ENCODE assay signal across 18 cellular contexts in the genomic region with DNA sequence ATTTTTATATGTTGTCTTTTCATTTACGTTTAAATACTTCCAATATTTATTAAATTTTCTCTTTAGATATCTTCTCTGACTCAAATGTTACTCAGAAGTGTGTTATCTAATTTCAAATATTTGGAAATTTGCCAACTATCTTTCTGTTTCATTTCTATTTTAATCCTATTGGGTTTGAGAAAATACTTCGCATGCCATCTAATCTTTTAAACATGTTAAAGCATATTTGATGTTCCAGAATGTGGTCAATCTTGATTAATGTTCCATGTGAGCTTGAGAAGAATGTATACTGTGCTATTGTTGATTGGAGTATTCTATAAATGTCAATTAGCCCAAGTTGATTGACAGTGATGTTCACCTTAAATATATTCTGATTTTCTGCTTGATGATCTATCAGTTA. TPM values are rescaled to one million over a fixed set of nuclear protein-coding genes. Genes with fewer than 3 reads are reported as not detected.
DNase-seq lines count a peak whose midpoint lies in the region; ATAC-seq and TF ChIP-seq lines count a peak whose summit lies in the region.
"Had no signal": no experiment of that assay in that cellular context is flagged by ENCODE, and none has a peak within 500 bp of the region (broad histone marks: within the 10 kb centered on the region; RNA-seq: fewer than 3 reads in every experiment).

No MANE protein-coding gene starts in this region.

- H3K36me3 ChIP-seq in PC-3 (ENCODE audit: low read depth, low read length) (no peaks in the 10 kb centered on the region), smooth muscle cell (ENCODE audit: low read depth) (no peaks in the 10 kb centered on the region), ascending aorta (no peaks in the 10 kb centered on the region)
- H3K36me3 ChIP-seq: BE2C, HAP-1, SJSA1 had no signal

- H3K4me2 ChIP-seq in PC-3 (ENCODE audit: low read length) (no peak overlapping the region), smooth muscle cell (no peak overlapping the region)

- H3K9me3 ChIP-seq in PC-3 (ENCODE audit: low read length): 0 out of 2 replicates have a peak, but pooled peaks cover 8% of the 10 kb centered on the region
- H3K9me3 ChIP-seq in smooth muscle cell (replicated peaks; ENCODE audit: low read depth): peaks cover 16% of the 10 kb centered on the region
- no peaks in the 10 kb centered on the region for H3K9me3 ChIP-seq in ascending aorta
- H3K9me3 ChIP-seq: BE2C, HAP-1, SJSA1 had no signal

- 84% methylated on average over 2 of the region's 2 CpGs for WGBS in smooth muscle cell (ENCODE audit: low lambda C conversion rate)

- CTCF ChIA-PET in PC-3 (lab: Charles Lee): no interaction called here

- H3K9me2 ChIP-seq in PC-3 (replicated peaks; ENCODE audit: low read length): no peaks in the 10 kb centered on the region

- no peak overlapping the region for H3K4me3 ChIP-seq in PC-3 (ENCODE audit: low read length)
- no peak overlapping the region for H3K4me3 ChIP-seq in cardiac fibroblast (replicated peaks in 1 of 2; ENCODE audit: low read depth in 2 of 2, low read length in 2 of 2)
- H3K4me3 ChIP-seq in smooth muscle cell: no peak overlapping the region
- H3K4me3 ChIP-seq in ascending aorta: no peak overlapping the region
- H3K4me3 ChIP-seq: HAP-1, SJSA1 had no signal

- H2AFZ ChIP-seq in PC-3 (ENCODE audit: low read length): no peak overlapping the region
- H2AFZ ChIP-seq in smooth muscle cell (ENCODE audit: low read depth): no peak overlapping the region

- H3K27ac ChIP-seq in PC-3 (ENCODE audit: low read length) (no peak overlapping the region), smooth muscle cell (ENCODE audit: low read depth) (no peak overlapping the region), ascending aorta (no peak overlapping the region)
- H3K27ac ChIP-seq: SJSA1 had no signal

- intact Hi-C loops in PC-3 (cut with micrococcal nuclease) (no loop called here), ascending aorta (cut with DNase I) (no loop called here)

- H3F3A ChIP-seq in PC-3 (ENCODE audit: low read length, unreplicated experiment): no peaks in the 10 kb centered on the region
- H3F3A ChIP-seq in smooth muscle cell (ENCODE audit: low read depth): no peaks in the 10 kb centered on the region

- H4K20me1 ChIP-seq in PC-3 (ENCODE audit: low read length) (no peaks in the 10 kb centered on the region), smooth muscle cell (ENCODE audit: low read depth) (no peaks in the 10 kb centered on the region)

- no peaks in the 10 kb centered on the region for H3K79me2 ChIP-seq in PC-3 (ENCODE audit: low read length)
- H3K79me2 ChIP-seq in smooth muscle cell (ENCODE audit: low read depth): no peaks in the 10 kb centered on the region

- ATAC-seq in PC-3 (no peak), GM19035 (IDR thresholded peaks at IDR 0.05; ENCODE audit: unreplicated experiment) (no peak)
- ATAC-seq: CD8-positive, alpha-beta T cell had no signal

- POLR2A ChIA-PET in PC-3 (lab: Charles Lee; ENCODE audit: unreplicated experiment): no interaction called here

- DNase-seq in DMS114 treated with DMSO at 0.1 percent for 48 hours (lab: John Stamatoyannopoulos, UW; ENCODE audit: unreplicated experiment) (peak; percentile 23), PC-3 (peak; percentile 7), cardiac fibroblast (ENCODE audit: low read depth in 2 of 2) (peak; percentile 60 to 61), kidney tubule cell (ENCODE audit: low spot score) (peak; percentile 12), smooth muscle cell (lab: John Stamatoyannopoulos, UW; ENCODE audit: unreplicated experiment) (no peak), ascending aorta (ENCODE audit: low spot score in 2 of 2) (no peak), NCI-H146 (lab: John Stamatoyannopoulos, UW) (no peak)
- DNase-seq: BE2C; CD8-positive, alpha-beta T cell; NCI-H1436 treated with DMSO at 0.1 percent for 48 hours; NCI-H2227 treated with DMSO at 0.1 percent for 48 hours; NCI-H526 treated with DMSO at 0.1 percent for 48 hours; RPMI8226 had no signal

- no peaks in the 10 kb centered on the region for H3K27me3 ChIP-seq in PC-3 (ENCODE audit: low read length)
- H3K27me3 ChIP-seq in smooth muscle cell (ENCODE audit: low read depth): no peaks in the 10 kb centered on the region
- H3K27me3 ChIP-seq in ascending aorta: no peaks in the 10 kb centered on the region
- H3K27me3 ChIP-seq: BE2C, SJSA1 had no signal

- H3K9ac ChIP-seq in PC-3 (ENCODE audit: low read length) (no peak overlapping the region), smooth muscle cell (ENCODE audit: low read depth) (no peak overlapping the region)

- no peaks in the 10 kb centered on the region for H3K4me1 ChIP-seq in PC-3 (ENCODE audit: insufficient read depth, low read length)
- peaks cover 4% of the 10 kb centered on the region for H3K4me1 ChIP-seq in smooth muscle cell (ENCODE audit: low read depth)
- H3K4me1 ChIP-seq in ascending aorta: no peaks in the 10 kb centered on the region
- H3K4me1 ChIP-seq: BE2C, HAP-1 had no signal

- no TSS peak for BruUV-seq in PC-3 (replicated peaks; lab: Mats Ljungman, UMichigan)

- no peak for TF ChIP-seq CTCF in PC-3 (conservative IDR thresholded peaks at IDR 0.05; ENCODE audit: low read depth, low read length)
- no peak for TF ChIP-seq CTCF in cardiac fibroblast (IDR thresholded peaks at IDR 0.05; ENCODE audit: low read depth, low read length)
- TF ChIP-seq CTCF in smooth muscle cell (IDR thresholded peaks at IDR 0.05; ENCODE audit: borderline replicate concordance, insufficient read depth, poor library complexity, severe bottlenecking): no peak
- TF ChIP-seq CTCF in ascending aorta (IDR thresholded peaks at IDR 0.05): no peak

RNA-seq across cellular contexts. Expression of a gene that starts 11.9 kb away (rescaled TPM):
- total RNA-seq in PC-3 (2014; rRNA removed): not detected in 2 replicates
- 1,657 and 1,844 TPM in 2 replicates for total RNA-seq in smooth muscle cell
- polyA plus RNA-seq in smooth muscle cell: 1,043 and 1,354 TPM in 2 replicates
- total RNA-seq in ascending aorta: 443 TPM
- total RNA-seq: CD8-positive, alpha-beta T cell; HT1080; OCI-LY7 had no signal

Comparison
In these comparisons a context has a peak if more than half of its experiments do, and no peak if none do; other contexts are left out.
1. DNase-seq: peak in DMS114 treated with DMSO at 0.1 percent for 48 hours (single experiment), PC-3 (single experiment), cardiac fibroblast (2 of 2) and kidney tubule cell (single experiment); none in smooth muscle cell (single experiment), ascending aorta (0 of 2) and NCI-H146 (single experiment).
2. RNA of a gene that starts 11.9 kb away (total RNA-seq): 1,657 to 1,844 TPM in smooth muscle cell and 443 TPM in ascending aorta (single experiment); not detected in PC-3; every median in the first group is over 100 times any median in the second.